Comparison of ENCODE assay signal across 23 cellular contexts in genomic region chr22:48906177-48906835, GRCh38.
DNase-seq lines count a peak whose midpoint lies in the region; ATAC-seq and TF ChIP-seq lines count a peak whose summit lies in the region.
"Had no signal": no experiment of that assay in that cellular context is flagged by ENCODE, and none has a peak within 500 bp of the region (broad histone marks: within the 10 kb centered on the region; RNA-seq: fewer than 3 reads in every experiment).

No MANE protein-coding gene starts in this region.

- H3K4me1 ChIP-seq in upper lobe of right lung (no peaks in the 10 kb centered on the region), aorta (ENCODE audit: control insufficient read depth in 1 of 2, insufficient read depth in 2 of 2, low read length in 2 of 2) (no peaks in the 10 kb centered on the region)
- H3K4me1 ChIP-seq: SJSA1 had no signal

- H3K36me3 Mint-ChIP-seq in chondrocyte (ENCODE audit: low read depth) (no peaks in the 10 kb centered on the region), nephron progenitor cell (ENCODE audit: low read depth) (no peaks in the 10 kb centered on the region)
- H3K36me3 Mint-ChIP-seq: CD4-positive, CD25-positive, alpha-beta regulatory T cell had no signal

- H3K4me1 Mint-ChIP-seq in chondrocyte (ENCODE audit: low read depth) (no peaks in the 10 kb centered on the region), nephron progenitor cell (peaks cover 21% of the 10 kb centered on the region)

- no peak overlapping the region for H3K27ac ChIP-seq in upper lobe of right lung
- H3K27ac ChIP-seq in aorta (ENCODE audit: low read depth in 1 of 2, low read length in 2 of 2): no peak overlapping the region
- H3K27ac ChIP-seq: BLaER1, SJSA1 had no signal

- intact Hi-C loops in upper lobe of right lung (cut with DNase I) (loop anchor here (10.0 kb wide), 1 partner anchor 452 kb away; no protein-coding TSS in a partner anchor), aorta (cut with DNase I) (no loop called here)

- H3K27me3 Mint-ChIP-seq in chondrocyte (ENCODE audit: low read depth): peaks cover 33% of the 10 kb centered on the region
- peaks cover 8% of the 10 kb centered on the region for H3K27me3 Mint-ChIP-seq in nephron progenitor cell (ENCODE audit: low read depth, poor library complexity)
- H3K27me3 Mint-ChIP-seq: CD4-positive, CD25-positive, alpha-beta regulatory T cell had no signal

- H3K27ac Mint-ChIP-seq in chondrocyte (ENCODE audit: unreplicated experiment): no peak overlapping the region
- peak overlapping the region; percentile 25 for H3K27ac Mint-ChIP-seq in nephron progenitor cell
- H3K27ac Mint-ChIP-seq: CD4-positive, CD25-positive, alpha-beta regulatory T cell had no signal

- H3K27me3 ChIP-seq in upper lobe of right lung (no peaks in the 10 kb centered on the region), aorta (ENCODE audit: control insufficient read depth in 1 of 2, insufficient read depth in 2 of 2, low read length in 1 of 2) (no peaks in the 10 kb centered on the region)
- H3K27me3 ChIP-seq: SJSA1 had no signal

- H3K4me3 Mint-ChIP-seq in chondrocyte (ENCODE audit: unreplicated experiment) (no peak overlapping the region), nephron progenitor cell (no peak overlapping the region)
- H3K4me3 Mint-ChIP-seq: CD4-positive, CD25-positive, alpha-beta regulatory T cell had no signal

- H3K36me3 ChIP-seq in upper lobe of right lung (no peaks in the 10 kb centered on the region), aorta (ENCODE audit: control insufficient read depth in 1 of 2, insufficient read depth in 2 of 2, low read length in 1 of 2) (no peaks in the 10 kb centered on the region)
- H3K36me3 ChIP-seq: BLaER1, SJSA1 had no signal

- H3K9me3 ChIP-seq in upper lobe of right lung (no peaks in the 10 kb centered on the region), aorta (ENCODE audit: control insufficient read depth, low read length) (no peaks in the 10 kb centered on the region)
- H3K9me3 ChIP-seq: BLaER1, SJSA1 had no signal

- 87% methylated on average over 18 of the region's 18 CpGs for WGBS in aorta, 2 donors

- TF ChIP-seq CTCF in chondrocyte (IDR thresholded peaks at IDR 0.05) (no peak), nephron progenitor cell (IDR thresholded peaks at IDR 0.05) (no peak), upper lobe of right lung (IDR thresholded peaks at IDR 0.05) (no peak)

- ATAC-seq in upper lobe of right lung (no peak), aorta (ENCODE audit: low FRiP score) (no peak)
- ATAC-seq: PC-3, Right ventricle myocardium inferior had no signal

- H3K4me3 ChIP-seq in upper lobe of right lung (no peak overlapping the region), aorta (ENCODE audit: low read length in 2 of 2) (no peak overlapping the region)
- H3K4me3 ChIP-seq: BLaER1, SJSA1 had no signal

- DNase-seq in activated effector memory CD4-positive, alpha-beta T cell treated with anti-CD3 and anti-CD28 coated beads, Interleukin-2, amount 50 U/mL, for 16 hours: peak; percentile 30
- DNase-seq in activated effector memory CD4-positive, alpha-beta T cell treated with Interleukin-2 at 50 U/mL for 16 hours: no peak
- peak; percentile 51 for DNase-seq in chondrocyte (ENCODE audit: low spot score)
- DNase-seq in nephron progenitor cell: no peak
- DNase-seq in upper lobe of right lung: peak; percentile 42
- DNase-seq in iPS-NIHi11 (ENCODE audit: low spot score): no peak
- no peak for DNase-seq in aorta
- DNase-seq: CD4-positive, CD25-positive, alpha-beta regulatory T cell; DMS153; DND-41; KBM-7; MV-4-11; NCI-H1105; NCI-H1436 treated with DMSO at 0.1 percent for 48 hours; NCI-H187 treated with DMSO at 0.1 percent for 48 hours; NCI-H446; NCI-H524 treated with DMSO at 0.1 percent for 48 hours; NCI-H82; NK-92 treated with Interleukin-12 subunit alpha and Interleukin-12 subunit beta, amount 100 ng/mL, for 24 hours; PC-3 had no signal

- H3K9me3 Mint-ChIP-seq in chondrocyte (ENCODE audit: low read depth) (no peaks in the 10 kb centered on the region), nephron progenitor cell (no peaks in the 10 kb centered on the region)

Comparison
In these comparisons a context has a peak if more than half of its experiments do, and no peak if none do; other contexts are left out.
1. DNase-seq: peak in activated effector memory CD4-positive, alpha-beta T cell treated with anti-CD3 and anti-CD28 coated beads, Interleukin-2, amount 50 U/mL, for 16 hours (single experiment), chondrocyte (single experiment) and upper lobe of right lung (single experiment); none in activated effector memory CD4-positive, alpha-beta T cell treated with Interleukin-2 at 50 U/mL for 16 hours (single experiment), nephron progenitor cell (single experiment), iPS-NIHi11 (single experiment) and aorta (0 of 2).